Comparison of ENCODE assay signal across 1 cellular context in the genomic region with DNA sequence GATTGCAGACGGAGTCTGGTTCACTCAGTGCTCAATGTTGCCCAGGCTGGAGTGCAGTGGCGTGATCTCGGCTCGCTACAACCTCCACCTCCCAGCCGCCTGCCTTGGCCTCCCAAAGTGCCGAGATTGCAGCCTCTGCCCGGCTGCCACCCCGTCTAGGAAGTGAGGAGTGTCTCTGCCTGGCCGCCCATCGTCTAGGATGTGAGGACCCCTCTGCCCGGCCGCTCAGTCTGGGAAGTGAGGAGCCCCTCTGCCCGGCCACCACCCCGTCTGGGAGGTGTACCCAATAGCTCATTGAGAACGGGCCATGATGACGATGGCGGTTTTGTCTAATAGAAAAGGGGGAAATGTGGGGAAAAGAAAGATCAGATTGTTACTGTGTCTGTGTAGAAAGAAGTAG. TPM values are rescaled to one million over a fixed set of nuclear protein-coding genes. Genes with fewer than 3 reads are reported as not detected.
"Had no signal": no experiment of that assay in that cellular context is flagged by ENCODE, and none has a peak within 500 bp of the region (broad histone marks: within the 10 kb centered on the region; RNA-seq: fewer than 3 reads in every experiment).

No MANE protein-coding gene starts in this region.

RNA-seq across cellular contexts. Expression of a gene that starts 51.8 kb away (rescaled TPM):
- total RNA-seq: stomach had no signal
